ENCODE assay signal across 24 cellular contexts in genomic region chr3:165389653-165390052, GRCh38.
DNase-seq lines count a peak whose midpoint lies in the region; ATAC-seq, FAIRE-seq and TF ChIP-seq lines count a peak whose summit lies in the region.
"Had no signal": no experiment of that assay in that cellular context is flagged by ENCODE, and none has a peak within 500 bp of the region (broad histone marks: within the 10 kb centered on the region; RNA-seq: fewer than 3 reads in every experiment).

No MANE protein-coding gene starts in this region.

- H3K36me3 Mint-ChIP-seq in astrocyte (ENCODE audit: low read depth, unreplicated experiment) (no peaks in the 10 kb centered on the region), glutamatergic neuron (ENCODE audit: unreplicated experiment) (no peaks in the 10 kb centered on the region)
- H3K36me3 Mint-ChIP-seq: CD8-positive, alpha-beta T cell had no signal

- TF ChIP-seq CTCF in left ventricle myocardium inferior (IDR thresholded peaks at IDR 0.05; ENCODE audit: borderline replicate concordance) (no peak), heart right ventricle (IDR thresholded peaks at IDR 0.05) (no peak), astrocyte (IDR thresholded peaks at IDR 0.05; ENCODE audit: insufficient read depth, low read depth, low read length) (no peak), glutamatergic neuron (IDR thresholded peaks at IDR 0.05; ENCODE audit: partially characterized antibody, unreplicated experiment) (no peak)

- no peak overlapping the region for H3K9ac ChIP-seq in astrocyte (ENCODE audit: low read length)
- H3K9ac ChIP-seq: BLaER1 treated with 17β-estradiol and CSF1 and Interleukin-3, amounts not matched to agents 10 nM and 100 nM had no signal

- H3K27ac ChIP-seq in left ventricle myocardium inferior (replicated peaks) = peak overlapping the region; percentile 34
- no peak overlapping the region for H3K27ac ChIP-seq in heart right ventricle
- H3K27ac ChIP-seq in astrocyte (ENCODE audit: low read depth, low read length) = no peak overlapping the region
- H3K27ac ChIP-seq: 22Rv1; A549; BLaER1 treated with 17β-estradiol and CSF1 and Interleukin-3, amounts not matched to agents 10 nM and 100 nM; C4-2B had no signal

- no peak overlapping the region for H3K4me3 ChIP-seq in left ventricle myocardium inferior
- H3K4me3 ChIP-seq in heart right ventricle = no peak overlapping the region
- no peak overlapping the region for H3K4me3 ChIP-seq in astrocyte (ENCODE audit: insufficient read depth, low read depth, low read length)
- H3K4me3 ChIP-seq: BLaER1 treated with 17β-estradiol and CSF1 and Interleukin-3, amounts not matched to agents 10 nM and 100 nM; GM12878 had no signal

- no peak overlapping the region for H2AFZ ChIP-seq in astrocyte (ENCODE audit: low read depth, low read length)

- H3K36me3 ChIP-seq in left ventricle myocardium inferior = no peaks in the 10 kb centered on the region
- no peaks in the 10 kb centered on the region for H3K36me3 ChIP-seq in heart right ventricle
- H3K36me3 ChIP-seq in astrocyte (ENCODE audit: insufficient read depth, low read length) = no peaks in the 10 kb centered on the region
- H3K36me3 ChIP-seq: BLaER1 treated with 17β-estradiol and CSF1 and Interleukin-3, amounts not matched to agents 10 nM and 100 nM had no signal

- no peak for ATAC-seq in heart right ventricle
- ATAC-seq: A549; CD8-positive, alpha-beta T cell; GM12878 had no signal

- no peaks in the 10 kb centered on the region for H4K20me1 ChIP-seq in astrocyte (ENCODE audit: insufficient read depth, low read length)
- H4K20me1 ChIP-seq: BLaER1 treated with 17β-estradiol and CSF1 and Interleukin-3, amounts not matched to agents 10 nM and 100 nM had no signal

- H3K9me3 Mint-ChIP-seq in astrocyte (ENCODE audit: unreplicated experiment) (peaks cover 2% of the 10 kb centered on the region), glutamatergic neuron (ENCODE audit: unreplicated experiment) (no peaks in the 10 kb centered on the region)

- H3K27me3 Mint-ChIP-seq in astrocyte (ENCODE audit: low read depth, unreplicated experiment) (no peaks in the 10 kb centered on the region), glutamatergic neuron (ENCODE audit: unreplicated experiment) (no peaks in the 10 kb centered on the region)
- H3K27me3 Mint-ChIP-seq: B cell; CD4-positive, alpha-beta T cell had no signal

- FAIRE-seq in astrocyte (lab: Jason Lieb, UNC) (no peak), GM19239 (lab: Jason Lieb, UNC) (no peak)
- FAIRE-seq: A549, GM12878, GM12892, GM18507 had no signal

- no peaks in the 10 kb centered on the region for H3K79me2 ChIP-seq in astrocyte (ENCODE audit: insufficient read depth, low read length)

- H3K9me3 ChIP-seq in left ventricle myocardium inferior (replicated peaks) (no peaks in the 10 kb centered on the region), heart right ventricle (peaks cover 0 to 11% (median 0%) of the 10 kb centered on the region in 11 donors), astrocyte (ENCODE audit: insufficient read depth, low read depth, low read length) (no peaks in the 10 kb centered on the region)
- H3K9me3 ChIP-seq: A549; BLaER1 treated with 17β-estradiol and CSF1 and Interleukin-3, amounts not matched to agents 10 nM and 100 nM had no signal

- intact Hi-C loops in left ventricle myocardium inferior (cut with micrococcal nuclease) = no loop called here
- intact Hi-C loops in heart right ventricle (cut with DNase I) = no loop called here

- H3K4me1 Mint-ChIP-seq in astrocyte (ENCODE audit: low read depth, unreplicated experiment) = peaks cover 10% of the 10 kb centered on the region
- peaks cover 10% of the 10 kb centered on the region for H3K4me1 Mint-ChIP-seq in glutamatergic neuron (ENCODE audit: low read depth, unreplicated experiment)
- H3K4me1 Mint-ChIP-seq: B cell had no signal

- H3K4me2 ChIP-seq in astrocyte (ENCODE audit: low read length) = no peak overlapping the region
- H3K4me2 ChIP-seq: BLaER1 treated with 17β-estradiol and CSF1 and Interleukin-3, amounts not matched to agents 10 nM and 100 nM had no signal

- H3K27me3 ChIP-seq in left ventricle myocardium inferior (ENCODE audit: low read depth) = no peaks in the 10 kb centered on the region
- no peaks in the 10 kb centered on the region for H3K27me3 ChIP-seq in heart right ventricle
- no peaks in the 10 kb centered on the region for H3K27me3 ChIP-seq in astrocyte (ENCODE audit: insufficient read depth, low read length)
- H3K27me3 ChIP-seq: BLaER1 treated with 17β-estradiol and CSF1 and Interleukin-3, amounts not matched to agents 10 nM and 100 nM had no signal

- DNase-seq in left ventricle myocardium inferior = no peak
- DNase-seq in heart right ventricle = no peak
- no peak for DNase-seq in astrocyte (ENCODE audit: low read depth)
- no peak for DNase-seq in glutamatergic neuron
- DNase-seq in cortex of kidney (lab: John Stamatoyannopoulos, UW) = no peak
- no peak for DNase-seq in COR-L47 (lab: John Stamatoyannopoulos, UW)
- no peak for DNase-seq in GM19239 (ENCODE audit: insufficient read length, low spot score)
- DNase-seq: AML-193; CD4-positive, alpha-beta T cell; CD8-positive, alpha-beta T cell; DMS153; DMS53; DMS79; DND-41; EL; GDM1 had no signal

- H3K4me1 ChIP-seq in left ventricle myocardium inferior = no peaks in the 10 kb centered on the region
- no peaks in the 10 kb centered on the region for H3K4me1 ChIP-seq in heart right ventricle
- no peaks in the 10 kb centered on the region for H3K4me1 ChIP-seq in astrocyte (ENCODE audit: insufficient read depth, low read length)
- H3K4me1 ChIP-seq: A549; BLaER1 treated with 17β-estradiol and CSF1 and Interleukin-3, amounts not matched to agents 10 nM and 100 nM had no signal

- H3K4me3 Mint-ChIP-seq in astrocyte (ENCODE audit: unreplicated experiment) (no peak overlapping the region), glutamatergic neuron (ENCODE audit: unreplicated experiment) (no peak overlapping the region)
- H3K4me3 Mint-ChIP-seq: B cell; CD4-positive, alpha-beta T cell; CD8-positive, alpha-beta T cell had no signal

- H3K27ac Mint-ChIP-seq in astrocyte (ENCODE audit: unreplicated experiment) = peak overlapping the region; percentile 85
- H3K27ac Mint-ChIP-seq in glutamatergic neuron (ENCODE audit: unreplicated experiment) = peak overlapping the region; percentile 64
- H3K27ac Mint-ChIP-seq: B cell; CD4-positive, alpha-beta T cell; CD8-positive, alpha-beta T cell had no signal

- 71 to 75% methylated on average over 5 of the region's 5 CpGs for WGBS in heart right ventricle, 2 donors
